26 cellular contexts compared by ENCODE assay signal in genomic region chr3:45434996-45435395, GRCh38. TPM values are rescaled to one million over a fixed set of nuclear protein-coding genes. Genes with fewer than 3 reads are reported as not detected.
DNase-seq lines count a peak whose midpoint lies in the region; ATAC-seq, FAIRE-seq and TF ChIP-seq lines count a peak whose summit lies in the region.
"Had no signal": no experiment of that assay in that cellular context is flagged by ENCODE, and none has a peak within 500 bp of the region (broad histone marks: within the 10 kb centered on the region; RNA-seq: fewer than 3 reads in every experiment).

No MANE protein-coding gene starts in this region.

- no peak overlapping the region for H2BK5ac ChIP-seq in IMR-90 (ENCODE audit: low read depth, low read length, poor library complexity, severe bottlenecking)
- H2BK5ac ChIP-seq in H1 (ENCODE audit: low read depth, low read length), result no peak overlapping the region

- H3K4ac ChIP-seq in IMR-90 (ENCODE audit: low read depth, low read length) (no peak overlapping the region), H1 (replicated peaks; ENCODE audit: insufficient read length, low read depth, low read length) (no peak overlapping the region)

- TF ChIP-seq POLR2A in IMR-90 (IDR thresholded peaks at IDR 0.05; ENCODE audit: low read depth, low read length) (no peak), H1 (IDR thresholded peaks at IDR 0.05; ENCODE audit: control extremely low read depth in 1 of 2, low read depth in 2 of 2, low read length in 2 of 2) (no peak)

- no peaks in the 10 kb centered on the region for H4K20me1 ChIP-seq in IMR-90 (ENCODE audit: insufficient read depth, low read length)
- peaks cover 1% of the 10 kb centered on the region in 2 experiments for H4K20me1 ChIP-seq in H1 (replicated peaks in 1 of 2; ENCODE audit: control insufficient read depth in 1 of 2, insufficient read depth in 2 of 2, low read length in 2 of 2)
- no peaks in the 10 kb centered on the region for H4K20me1 ChIP-seq in keratinocyte (ENCODE audit: control insufficient read depth, extremely low read depth, insufficient read depth, low read length)
- H4K20me1 ChIP-seq in OCI-LY7 (ENCODE audit: insufficient read depth, low read length), result no peaks in the 10 kb centered on the region

- H4K91ac ChIP-seq in IMR-90 (ENCODE audit: insufficient read depth, low read depth, low read length) (no peak overlapping the region; the same call in 1 of the 2 replicates), H1 (replicated peaks; ENCODE audit: insufficient read length, low read length) (no peak overlapping the region)

- in situ Hi-C loops in IMR-90 (cut with MboI; ENCODE audit: low sequenced_read_pairs), result no loop called here

- H2AK5ac ChIP-seq in IMR-90 (ENCODE audit: low read depth, low read length) (no peak overlapping the region), H1 (ENCODE audit: low read depth, low read length) (no peak overlapping the region)

- H2BK20ac ChIP-seq in IMR-90 (ENCODE audit: low read depth, low read length) (no peak overlapping the region), H1 (ENCODE audit: low read length) (no peak overlapping the region)

- no peak overlapping the region for H3K56ac ChIP-seq in IMR-90 (ENCODE audit: extremely low read depth, insufficient read depth, low read length)
- no peak overlapping the region for H3K56ac ChIP-seq in H1 (replicated peaks; ENCODE audit: insufficient read length, low read depth, low read length)

- intact Hi-C loops in IMR-90 (cut with micrococcal nuclease) (no loop called here), OCI-LY7 (cut with micrococcal nuclease; ENCODE audit: unreplicated experiment) (no loop called here)

- no peak overlapping the region for H2AK9ac ChIP-seq in IMR-90 (replicated peaks; ENCODE audit: low read depth, low read length, poor library complexity)

- no peak overlapping the region for H2AFZ ChIP-seq in IMR-90 (replicated peaks; ENCODE audit: low read length, poor library complexity)
- no peak overlapping the region for H2AFZ ChIP-seq in H1 (ENCODE audit: low read length)
- H2AFZ ChIP-seq in keratinocyte (ENCODE audit: control insufficient read depth, low read length), result no peak overlapping the region
- no peak overlapping the region for H2AFZ ChIP-seq in OCI-LY7 (ENCODE audit: low read length)
- H2AFZ ChIP-seq: GM23248 had no signal

- BruUV-seq in IMR-90 (replicated peaks; lab: Mats Ljungman, UMichigan), result no TSS peak
- no TSS peak for BruUV-seq in OCI-LY7 (replicated peaks; lab: Mats Ljungman, UMichigan)

- H3K9ac ChIP-seq in IMR-90 (ENCODE audit: low read depth, low read length), result no peak overlapping the region
- no peak overlapping the region for H3K9ac ChIP-seq in H1 (replicated peaks in 1 of 4; ENCODE audit: extremely low read depth in 1 of 4, low read depth in 3 of 4, low read length in 3 of 4)
- H3K9ac ChIP-seq in keratinocyte (ENCODE audit: control insufficient read depth, extremely low read depth, insufficient read depth, low read length), result no peak overlapping the region
- H3K9ac ChIP-seq: GM23248, SK-N-SH had no signal

- CTCF ChIA-PET in IMR-90 (lab: Yijun Ruan, JAX), result interaction anchor here (1.0 kb wide), 1 partner anchor 14 kb away, joined by 3 read pairs; no protein-coding TSS in a partner anchor
- CTCF ChIA-PET in H1 (lab: Charles Lee; ENCODE audit: partially characterized antibody), result no interaction called here
- CTCF ChIA-PET in OCI-LY7 (lab: Charles Lee; ENCODE audit: unreplicated experiment), result no interaction called here

- H4K5ac ChIP-seq in IMR-90 (ENCODE audit: low read depth, low read length) (no peak overlapping the region), H1 (ENCODE audit: insufficient read length, low read depth, low read length) (no peak overlapping the region)

- peak; percentile 60 for FAIRE-seq in H1 (lab: Jason Lieb, UNC)
- peak; percentile 92 for FAIRE-seq in keratinocyte (lab: Jason Lieb, UNC)
- FAIRE-seq: G401.6, K562 had no signal

- WGBS in IMR-90 (ENCODE audit: extremely low coverage in 2 of 2, insufficient read length in 1 of 2), 2 experiments, result no CpG with 5 or more reads among the region's 3 CpGs
- WGBS in H1 (ENCODE audit: extremely low coverage in 1 of 2, insufficient coverage in 1 of 2, insufficient read length in 1 of 2, insufficient replicate concordance in 2 of 2, low coverage in 1 of 2, low lambda C conversion rate in 2 of 2, missing lambda C conversion rate in 1 of 2), 2 experiments, result 76% methylated on average over 3 of the region's 3 CpGs; no CpG with 5 or more reads in 1 of the 2 experiments

- H3K18ac ChIP-seq in IMR-90 (ENCODE audit: low read depth, low read length) (no peak overlapping the region), H1 (ENCODE audit: extremely low read depth, low read length) (no peak overlapping the region)

- no peaks in the 10 kb centered on the region for H3K9me2 ChIP-seq in OCI-LY7 (ENCODE audit: insufficient read depth, low read length)
- H3K9me2 ChIP-seq: SK-N-SH had no signal

- H4K8ac ChIP-seq in IMR-90 (ENCODE audit: low read depth in 2 of 2, low read length in 2 of 2) (no peak overlapping the region), H1 (ENCODE audit: extremely low read depth, insufficient read depth, low read length) (no peak overlapping the region)

- H3K23ac ChIP-seq in IMR-90 (ENCODE audit: low read depth, low read length) (no peak overlapping the region; the same call in 1 of the 2 replicates), H1 (ENCODE audit: insufficient read length) (no peak overlapping the region)

- H3K14ac ChIP-seq in IMR-90 (replicated peaks; ENCODE audit: low read depth, low read length) (0 out of 2 replicates have a peak overlapping the region, but pooled peaks have one; percentile 51), H1 (ENCODE audit: insufficient read length) (no peak overlapping the region)

- TF ChIP-seq RAD21 in IMR-90 (IDR thresholded peaks at IDR 0.05; ENCODE audit: low read length) (no peak), H1 (IDR thresholded peaks at IDR 0.05 in 1 of 2, conservative IDR thresholded peaks at IDR 0.05 in 1 of 2; ENCODE audit: low read depth in 2 of 2, low read length in 2 of 2) (no peak)

- H3K36me3 ChIP-seq in IMR-90 (ENCODE audit: control insufficient read depth, insufficient read depth, low read length), result peaks cover 2% of the 10 kb centered on the region; the same call in 1 of the 2 replicates
- H3K36me3 ChIP-seq in H1 (ENCODE audit: control insufficient read depth in 2 of 4, insufficient read depth in 4 of 4, low read length in 3 of 4), result 0 out of 8 replicates have a peak, but pooled peaks cover 0 to 4% (median 0%) of the 10 kb centered on the region in 4 experiments
- peaks cover 0 to 2% of the 10 kb centered on the region in 2 experiments for H3K36me3 ChIP-seq in keratinocyte (ENCODE audit: control insufficient read depth in 2 of 2, extremely low read depth in 1 of 2, insufficient read depth in 2 of 2, low read length in 2 of 2)
- H3K36me3 ChIP-seq in OCI-LY7 (ENCODE audit: insufficient read depth, low read length), result peaks cover 35% of the 10 kb centered on the region
- H3K36me3 ChIP-seq: HAP-1, Peyer's patch had no signal

- no peaks in the 10 kb centered on the region for H3K27me3 ChIP-seq in IMR-90 (ENCODE audit: control insufficient read depth, insufficient read depth, low read length)
- H3K27me3 ChIP-seq in H1 (replicated peaks in 1 of 4; ENCODE audit: control insufficient read depth in 3 of 4, extremely low read depth in 1 of 4, insufficient read depth in 3 of 4, low read length in 3 of 4), result no peaks in the 10 kb centered on the region
- no peaks in the 10 kb centered on the region for H3K27me3 ChIP-seq in keratinocyte (ENCODE audit: control insufficient read depth, extremely low read depth, insufficient read depth, low read length)
- H3K27me3 ChIP-seq: Peyer's patch had no signal

- H3K4me3 ChIP-seq in IMR-90 (ENCODE audit: insufficient read depth, low read depth, low read length) (no peak overlapping the region), H1 (ENCODE audit: extremely low read depth in 1 of 4, insufficient read depth in 2 of 4, low read depth in 3 of 4, low read length in 4 of 4) (no peak overlapping the region), keratinocyte (ENCODE audit: control insufficient read depth in 2 of 3, extremely low read depth in 1 of 3, insufficient read depth in 2 of 3, low read depth in 1 of 3, low read length in 3 of 3) (no peak overlapping the region), OCI-LY7 (ENCODE audit: low read depth, low read length, poor library complexity, severe bottlenecking) (no peak overlapping the region)
- H3K4me3 ChIP-seq: GM23248, HAP-1, K562, Peyer's patch had no signal

- H3K79me1 ChIP-seq in IMR-90 (ENCODE audit: low read depth in 1 of 2, low read length in 2 of 2), result peaks cover 1 to 11% of the 10 kb centered on the region in 2 experiments; a peak in 2 of 4 replicates
- H3K79me1 ChIP-seq in H1 (ENCODE audit: low read depth, low read length), result peaks cover 3% of the 10 kb centered on the region

- dilution Hi-C loops in IMR-90 (cut with HindIII; ENCODE audit: low sequenced_read_pairs, unreplicated experiment), result no loop called here
- dilution Hi-C loops in keratinocyte (cut with MboI; ENCODE audit: extremely low pct_ligation_motif_present, low sequenced_read_pairs), result no loop called here

- ATAC-seq in IMR-90 (ENCODE audit: low read depth), result no peak
- ATAC-seq in HG02885 (IDR thresholded peaks at IDR 0.05; ENCODE audit: poor library complexity, unreplicated experiment), result no peak
- ATAC-seq: K562 had no signal

- no peak for TF ChIP-seq EP300 in H1 (IDR thresholded peaks at IDR 0.05; ENCODE audit: borderline replicate concordance in 1 of 2, low read depth in 2 of 2, low read length in 2 of 2)

- TF ChIP-seq CTCF in IMR-90 (conservative IDR thresholded peaks at IDR 0.05; ENCODE audit: low read depth, low read length), result no peak
- no peak for TF ChIP-seq CTCF in H1 (IDR thresholded peaks at IDR 0.05; ENCODE audit: control extremely low read depth in 1 of 3, insufficient read depth in 1 of 3, low read depth in 1 of 3, low read length in 3 of 3)
- TF ChIP-seq CTCF in keratinocyte (optimal IDR thresholded peaks at IDR 0.05 in 1 of 3, IDR thresholded peaks at IDR 0.05 in 1 of 3, conservative IDR thresholded peaks at IDR 0.05 in 1 of 3; ENCODE audit: extremely low read depth in 1 of 3, insufficient read depth in 2 of 3, low read length in 3 of 3), result no peak
- no peak for TF ChIP-seq CTCF in OCI-LY7 (conservative IDR thresholded peaks at IDR 0.05; ENCODE audit: low read length)

- H3K4me1 ChIP-seq in IMR-90 (ENCODE audit: control insufficient read depth, insufficient read depth, low read length), result no peaks in the 10 kb centered on the region
- H3K4me1 ChIP-seq in H1 (replicated peaks in 1 of 4; ENCODE audit: control insufficient read depth in 3 of 4, insufficient read depth in 4 of 4, low read length in 3 of 4), result peaks cover 0 to 4% (median under 1%) of the 10 kb centered on the region in 4 experiments; a peak in 1 of 7 replicates
- peaks cover 10% of the 10 kb centered on the region for H3K4me1 ChIP-seq in keratinocyte (ENCODE audit: control insufficient read depth, extremely low read depth, insufficient read depth, low read length)
- no peaks in the 10 kb centered on the region for H3K4me1 ChIP-seq in OCI-LY7 (ENCODE audit: insufficient read depth, low read length, poor library complexity, severe bottlenecking)
- H3K4me1 ChIP-seq: Caco-2, Peyer's patch had no signal

- peaks cover 4% of the 10 kb centered on the region; the same call in 1 of the 2 replicates for H3K9me1 ChIP-seq in IMR-90 (ENCODE audit: insufficient read depth, low read length)
- peaks cover 2% of the 10 kb centered on the region for H3K9me1 ChIP-seq in keratinocyte (ENCODE audit: control insufficient read depth, extremely low read depth, insufficient read depth, low read length)

- POLR2A ChIA-PET in IMR-90 (lab: Charles Lee; ENCODE audit: unreplicated experiment), result no interaction called here
- POLR2A ChIA-PET in H1 (lab: Charles Lee; ENCODE audit: partially characterized antibody), result interaction anchor here (0.9 kb wide), 1 partner anchor 30 kb away, joined by 4 read pairs; no protein-coding TSS in a partner anchor
- POLR2A ChIA-PET in OCI-LY7 (lab: Charles Lee), result no interaction called here

- H3K4me2 ChIP-seq in IMR-90 (ENCODE audit: low read depth, low read length) (no peak overlapping the region), H1 (ENCODE audit: insufficient read depth in 1 of 2, low read depth in 2 of 2, low read length in 2 of 2) (no peak overlapping the region), keratinocyte (ENCODE audit: control insufficient read depth, extremely low read depth, insufficient read depth, low read depth, low read length) (peak overlapping the region; percentile 39), OCI-LY7 (ENCODE audit: low read length) (no peak overlapping the region)
- H3K4me2 ChIP-seq: SK-N-SH had no signal

- no peaks in the 10 kb centered on the region for H3K23me2 ChIP-seq in H1 (ENCODE audit: low read depth, low read length)

- H3K27ac ChIP-seq in IMR-90 (ENCODE audit: insufficient read depth, low read length) (no peak overlapping the region), H1 (ENCODE audit: low read depth, low read length) (peak overlapping the region; percentile 15; the same call in 1 of the 2 replicates), keratinocyte (ENCODE audit: control insufficient read depth, insufficient read depth, low read length) (no peak overlapping the region), OCI-LY7 (ENCODE audit: low read depth, low read length, poor library complexity, severe bottlenecking) (no peak overlapping the region)
- H3K27ac ChIP-seq: GM23248, HL-60, Peyer's patch had no signal

- no peaks in the 10 kb centered on the region for H3K9me3 ChIP-seq in IMR-90 (ENCODE audit: control insufficient read depth, insufficient read depth, low read length)
- no peaks in the 10 kb centered on the region for H3K9me3 ChIP-seq in H1 (ENCODE audit: insufficient read depth in 2 of 2, low read depth in 1 of 2, low read length in 1 of 2)
- no peaks in the 10 kb centered on the region for H3K9me3 ChIP-seq in keratinocyte (ENCODE audit: control insufficient read depth, low read depth, low read length)
- 0 out of 2 replicates have a peak, but pooled peaks cover 5% of the 10 kb centered on the region for H3K9me3 ChIP-seq in OCI-LY7 (ENCODE audit: low read length)
- H3K9me3 ChIP-seq: HAP-1, Peyer's patch, SK-N-SH had no signal

- DNase-seq in IMR-90 (no peak), H1 (ENCODE audit: low read depth in 1 of 2, low spot score in 2 of 2) (no peak), keratinocyte (ENCODE audit: low read depth, low spot score) (peak; percentile 15), middle frontal gyrus (ENCODE audit: extremely low spot score, low spot score) (no peak), NCI-H2107 (lab: John Stamatoyannopoulos, UW) (no peak), OCI-LY7 (ENCODE audit: low spot score) (no peak)
- DNase-seq: C1 segment of cervical spinal cord; Caco-2; CD4-positive, alpha-beta memory T cell; GM23248; Kasumi-1; MV-4-11; NCI-H1105; NCI-H2029; NCI-H2227 treated with DMSO at 0.1 percent for 48 hours; NCI-H526 treated with DMSO at 0.1 percent for 48 hours; OCI-M1; Peyer's patch; SIG-M5; SK-N-SH; SW 1271 had no signal

- H2BK15ac ChIP-seq in IMR-90 (ENCODE audit: low read depth, low read length) (no peak overlapping the region), H1 (ENCODE audit: low read length) (no peak overlapping the region)

- H3K79me2 ChIP-seq in H1 (ENCODE audit: control insufficient read depth in 1 of 2, insufficient read depth in 2 of 2, low read length in 2 of 2), result no peaks in the 10 kb centered on the region
- H3K79me2 ChIP-seq in keratinocyte (ENCODE audit: control insufficient read depth, insufficient read depth, low read length), result no peaks in the 10 kb centered on the region
- no peaks in the 10 kb centered on the region for H3K79me2 ChIP-seq in OCI-LY7 (ENCODE audit: insufficient read depth, low read depth, low read length)

- H2BK120ac ChIP-seq in IMR-90 (ENCODE audit: low read depth, low read length), result no peak overlapping the region
- no peak overlapping the region for H2BK120ac ChIP-seq in H1 (replicated peaks; ENCODE audit: low read depth, low read length)

- no peak overlapping the region for H2BK12ac ChIP-seq in H1 (ENCODE audit: low read depth, low read length)

RNA-seq across cellular contexts. Expression of gene LARS2, which starts 46.6 kb away (rescaled TPM):
- total RNA-seq in IMR-90 (2012; rRNA removed) (30.0 and 30.3 TPM in 2 replicates), OCI-LY7 (2022) (30.2 and 34.1 TPM in 2 replicates)
- polyA plus RNA-seq in IMR-90 (2012; rRNA removed) (14.8 and 17.0 TPM in 2 replicates), H1 (2011; rRNA removed) (25.0 and 25.6 TPM in 2 replicates), keratinocyte (21.3 to 23.3 TPM (median 22.4 TPM) in 3 replicates)
- 9.3 and 18.9 TPM in 2 replicates for polyA plus RNA-seq in IMR-90 (2012; cell fraction: cytosol; rRNA removed)
- polyA plus RNA-seq in IMR-90 (2012; cell fraction: nucleus; rRNA removed; ENCODE audit: low replicate concordance), result 11.8 and 12.5 TPM in 2 replicates
- total RNA-seq in H1 (2021; fragmentation: NEBNext Ultra II Directional; extraction: Animal tissue kit (Norgen Biotek cat#: 25700)), result 54.4 and 55.9 TPM in 2 replicates
- polyA plus RNA-seq in H1 (2011; cell fraction: cytosol; rRNA removed), result 29.3 TPM
- polyA plus RNA-seq in H1 (2011; cell fraction: nucleus; rRNA removed), result 80.2 TPM
- polyA plus RNA-seq in H1 (2012, experiment 1 of 2), result 29.2 to 38.6 TPM (median 33.3 TPM) in 4 replicates
- polyA plus RNA-seq in H1 (2012, experiment 2 of 2), result 12.9 TPM
- polyA plus RNA-seq in H1 (2013, experiment 1 of 2), result 35.2 TPM
- 31.9 TPM for polyA plus RNA-seq in H1 (2013, experiment 2 of 2)
- 75.5 and 85.7 TPM in 2 replicates for polyA minus RNA-seq in H1 (2011; rRNA and poly(A)+ RNA removed)
- 25.6 TPM for polyA minus RNA-seq in H1 (2011; cell fraction: cytosol; rRNA and poly(A)+ RNA removed)
- polyA minus RNA-seq in H1 (2011; cell fraction: nucleus; rRNA and poly(A)+ RNA removed), result 82.2 TPM
- 4.4 TPM for polyA plus RNA-seq in keratinocyte (2011; ENCODE audit: low read depth)
- 9.5 and 12.1 TPM in 2 replicates for polyA plus RNA-seq in keratinocyte (2011; cell fraction: cytosol; rRNA removed)
- polyA plus RNA-seq in keratinocyte (2011; cell fraction: nucleus; rRNA removed), result 40.6 and 41.4 TPM in 2 replicates
- polyA plus RNA-seq in keratinocyte (2012; ENCODE audit: low replicate concordance), result 5.8 and 20.2 TPM in 2 replicates
- polyA minus RNA-seq in keratinocyte, result 24.0 to 49.9 TPM (median 44.6 TPM) in 3 replicates
- polyA minus RNA-seq in keratinocyte (2011; cell fraction: cytosol; rRNA and poly(A)+ RNA removed), result 13.6 TPM
- polyA minus RNA-seq in keratinocyte (2011; cell fraction: nucleus; rRNA and poly(A)+ RNA removed), result 43.9 and 72.4 TPM in 2 replicates
- total RNA-seq in OCI-LY7 (2014; rRNA removed; shearing (Covaris generic)), result 21.4 and 21.5 TPM in 2 replicates
